In the genomic region with DNA sequence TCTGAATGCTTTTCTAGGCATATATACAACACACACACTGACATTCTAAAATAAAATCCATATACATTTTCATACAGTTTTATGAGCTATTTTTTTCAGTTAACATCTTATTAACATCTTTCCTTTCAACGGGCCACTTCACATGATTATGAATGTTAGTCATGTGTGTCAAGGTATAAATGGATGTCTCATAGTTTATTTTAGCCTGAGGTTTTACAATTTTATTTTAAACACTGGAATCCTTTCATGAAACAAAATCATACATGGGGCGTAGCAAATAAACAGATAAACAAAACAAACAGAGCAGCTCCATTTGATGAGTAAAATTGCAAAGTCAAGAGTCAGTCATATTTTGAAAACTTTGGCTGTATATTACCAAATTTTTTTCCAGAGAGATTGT, we compare ENCODE assay signal across 1 cellular context.
TF ChIP-seq lines count a peak whose summit lies in the region.

No MANE protein-coding gene starts in this region.

TF ChIP-seq in GM12878, 131 proteins besides CTCF, POLR2A, EP300 and RAD21 (continued from another document):
- no peak for TF ChIP-seq PRDM15 (CRISPR knock-in tag; IDR thresholded peaks at IDR 0.05)
- TF ChIP-seq MYC (IDR thresholded peaks at IDR 0.05; ENCODE audit: insufficient read depth, insufficient read length, insufficient replicate concordance, low read length, severe bottlenecking) = no peak
- TF ChIP-seq E4F1 (IDR thresholded peaks at IDR 0.05; ENCODE audit: borderline replicate concordance, partially characterized antibody) = no peak
- no peak for TF ChIP-seq PBX3 (IDR thresholded peaks at IDR 0.05; ENCODE audit: insufficient replicate concordance, low read depth, low read length)
- no peak for TF ChIP-seq PAX5 (IDR thresholded peaks at IDR 0.05; ENCODE audit: borderline replicate concordance, low read depth, low read length)
- no peak for TF ChIP-seq KDM1A (IDR thresholded peaks at IDR 0.05; ENCODE audit: borderline replicate concordance)
- TF ChIP-seq PKNOX1 (IDR thresholded peaks at IDR 0.05) = no peak
